In the genomic region with DNA sequence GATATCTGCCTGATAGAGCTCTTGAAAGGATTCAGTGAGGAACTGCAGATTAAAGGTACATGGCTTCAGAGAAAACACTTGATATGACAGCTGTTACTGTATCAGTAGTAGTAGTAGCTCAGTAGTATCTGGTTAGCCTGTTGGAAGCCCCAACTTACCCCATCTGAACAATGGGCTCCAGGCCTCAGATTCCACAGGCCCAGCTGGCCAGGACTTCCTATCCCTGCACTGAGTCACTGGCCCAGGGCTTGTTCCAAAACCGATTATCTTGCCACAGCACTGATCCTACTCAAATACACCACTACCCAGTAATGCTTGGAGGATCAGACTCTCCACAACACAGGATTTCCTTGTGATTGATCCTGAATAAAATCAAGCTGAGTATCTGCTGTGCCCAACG, we compare ENCODE assay signal across 15 cellular contexts. TPM values are rescaled to one million over a fixed set of nuclear protein-coding genes. Genes with fewer than 3 reads are reported as not detected.
DNase-seq lines count a peak whose midpoint lies in the region; ATAC-seq and TF ChIP-seq lines count a peak whose summit lies in the region.
"Had no signal": no experiment of that assay in that cellular context is flagged by ENCODE, and none has a peak within 500 bp of the region (broad histone marks: within the 10 kb centered on the region; RNA-seq: fewer than 3 reads in every experiment).

No MANE protein-coding gene starts in this region.

- in situ Hi-C loops in transverse colon (cut with MboI; ENCODE audit: low pct_ligation_motif_present in 1 of 4, low pct_unique_long_range_greater_than_20kb in 1 of 4, low sequenced_read_pairs in 3 of 4): no loop called here

- H3K9me3 Mint-ChIP-seq in brain: peaks cover 0 to 4% (median 0%) of the 10 kb centered on the region in 5 experiments
- H3K9me3 Mint-ChIP-seq: activated T-cell treated with anti-CD3 and anti-CD28 coated beads, Interleukin-2, amount 50 U/mL, for 4 hours; immature natural killer cell; naive B cell had no signal

- 84% methylated on average over 2 of the region's 2 CpGs; no CpG with 5 or more reads in 1 of the 2 donors for WGBS in transverse colon (ENCODE audit: low coverage in 1 of 2), 2 donors

- H3K27me3 ChIP-seq in left ventricle myocardium inferior (ENCODE audit: low read depth) (no peaks in the 10 kb centered on the region), right atrium auricular region (no peaks in the 10 kb centered on the region), transverse colon (no peaks in the 10 kb centered on the region)
- H3K27me3 ChIP-seq: SJSA1 had no signal

- H3K27ac Mint-ChIP-seq in brain: peak overlapping the region in 3 of 5 experiments; percentile 18 to 98 (median 69)

- no peak overlapping the region for H3K4me3 Mint-ChIP-seq in brain
- H3K4me3 Mint-ChIP-seq: activated T-cell treated with anti-CD3 and anti-CD28 coated beads, Interleukin-2, amount 50 U/mL, for 4 hours; immature natural killer cell had no signal

- H3K27ac ChIP-seq in left ventricle myocardium inferior (replicated peaks): peak overlapping the region; percentile 83
- H3K27ac ChIP-seq in right atrium auricular region: peak overlapping the region; percentile 5 to 60
- peak overlapping the region in 3 of 4 donors; percentile 66 to 83 (median 68) for H3K27ac ChIP-seq in transverse colon
- H3K27ac ChIP-seq: SJSA1 had no signal

- no peaks in the 10 kb centered on the region for H3K9me3 ChIP-seq in left ventricle myocardium inferior (replicated peaks)
- no peaks in the 10 kb centered on the region for H3K9me3 ChIP-seq in right atrium auricular region
- H3K9me3 ChIP-seq in transverse colon: no peaks in the 10 kb centered on the region
- H3K9me3 ChIP-seq: SJSA1 had no signal

- TF ChIP-seq CTCF in left ventricle myocardium inferior (IDR thresholded peaks at IDR 0.05; ENCODE audit: borderline replicate concordance) (no peak), brain (conservative IDR thresholded peaks at IDR 0.05) (no peak), right atrium auricular region (IDR thresholded peaks at IDR 0.05) (no peak), transverse colon (IDR thresholded peaks at IDR 0.05) (no peak)

- peaks cover 31% of the 10 kb centered on the region for H3K36me3 Mint-ChIP-seq in brain
- H3K36me3 Mint-ChIP-seq: immature natural killer cell, naive B cell had no signal

- H3K4me3 ChIP-seq in left ventricle myocardium inferior (no peak overlapping the region), right atrium auricular region (no peak overlapping the region), transverse colon (no peak overlapping the region)
- H3K4me3 ChIP-seq: GM12878, SJSA1 had no signal

- peaks cover 99% of the 10 kb centered on the region for H3K4me1 ChIP-seq in left ventricle myocardium inferior
- peaks cover 0 to 73% of the 10 kb centered on the region in 2 donors for H3K4me1 ChIP-seq in right atrium auricular region
- peaks cover 39 to 63% (median 55%) of the 10 kb centered on the region in 4 donors for H3K4me1 ChIP-seq in transverse colon

- H3K36me3 ChIP-seq in left ventricle myocardium inferior: no peaks in the 10 kb centered on the region
- H3K36me3 ChIP-seq in right atrium auricular region: no peaks in the 10 kb centered on the region
- H3K36me3 ChIP-seq in transverse colon: no peaks in the 10 kb centered on the region

- DNase-seq in left ventricle myocardium inferior (no peak), Right ventricle myocardium superior (no peak), right atrium auricular region (ENCODE audit: low spot score) (no peak), transverse colon (no peak), NCI-H524 (lab: John Stamatoyannopoulos, UW) (no peak), glomerular visceral epithelial cell (ENCODE audit: extremely low spot score) (no peak), HK-2 (ENCODE audit: unreplicated experiment) (no peak)
- DNase-seq: activated T-cell treated with anti-CD3 and anti-CD28 coated beads, Interleukin-2, amount 50 U/mL, for 4 hours; immature natural killer cell; naive B cell; NCI-H1105 treated with DMSO at 0.1 percent for 48 hours; NCI-H526 treated with DMSO at 0.1 percent for 48 hours had no signal

- no peak for TF ChIP-seq EP300 in transverse colon (IDR thresholded peaks at IDR 0.05; ENCODE audit: low read depth)

- intact Hi-C loops in left ventricle myocardium inferior (cut with micrococcal nuclease) (no loop called here), Right ventricle myocardium superior (cut with DNase I) (no loop called here), transverse colon (cut with DNase I; ENCODE audit: low total_unique reads) (no loop called here)

- peaks cover 91% of the 10 kb centered on the region for H3K4me1 Mint-ChIP-seq in brain

- ATAC-seq in Right ventricle myocardium superior (ENCODE audit: poor library complexity): no peak
- ATAC-seq: activated T-cell treated with anti-CD3 and anti-CD28 coated beads, Interleukin-2, amount 50 U/mL, for 4 hours; GM12878 had no signal

- no peak for TF ChIP-seq POLR2A in transverse colon (IDR thresholded peaks at IDR 0.05)

- H3K27me3 Mint-ChIP-seq in brain: no peaks in the 10 kb centered on the region
- H3K27me3 Mint-ChIP-seq: naive B cell had no signal

RNA-seq across cellular contexts. Expression of gene DCUN1D3, which starts 32.6 kb away (rescaled TPM):
- 9.8 TPM for total RNA-seq in left ventricle myocardium inferior
- 14.6 TPM for total RNA-seq in Right ventricle myocardium superior
- polyA plus RNA-seq in brain (ENCODE audit: insufficient read depth, low read depth, low replicate concordance): 2.6 TPM
- total RNA-seq in right atrium auricular region: 10 to 100 TPM in 1 of 2 donors, 1 to 10 TPM in 1; 10.0 to 13.4 TPM
- 10 to 100 TPM in 2 of 4 donors, 1 to 10 TPM in 2; 5.6 to 47.6 (median 10.5) TPM for total RNA-seq in transverse colon

RNA-seq across cellular contexts. Expression of gene LYRM1, which starts 33.0 kb away (rescaled TPM):
- total RNA-seq in left ventricle myocardium inferior (45.4 TPM), Right ventricle myocardium superior (49.8 TPM), right atrium auricular region (10 to 100 TPM; 54.2 to 58.7 TPM), transverse colon (10 to 100 TPM in 3 of 4 donors, 1 to 10 TPM in 1; 7.9 to 74.6 (median 27.5) TPM)
- 35.5 TPM for polyA plus RNA-seq in brain (ENCODE audit: insufficient read depth, low read depth, low replicate concordance)

Comparison
In these comparisons a context has a peak if more than half of its experiments do, and no peak if none do; other contexts are left out.
1. H3K27ac ChIP-seq: peak in every context shown above with its lines; median percentile 83 in left ventricle myocardium inferior; 68 in transverse colon; 32 in right atrium auricular region.